10 cellular contexts compared by ENCODE assay signal in the genomic region with DNA sequence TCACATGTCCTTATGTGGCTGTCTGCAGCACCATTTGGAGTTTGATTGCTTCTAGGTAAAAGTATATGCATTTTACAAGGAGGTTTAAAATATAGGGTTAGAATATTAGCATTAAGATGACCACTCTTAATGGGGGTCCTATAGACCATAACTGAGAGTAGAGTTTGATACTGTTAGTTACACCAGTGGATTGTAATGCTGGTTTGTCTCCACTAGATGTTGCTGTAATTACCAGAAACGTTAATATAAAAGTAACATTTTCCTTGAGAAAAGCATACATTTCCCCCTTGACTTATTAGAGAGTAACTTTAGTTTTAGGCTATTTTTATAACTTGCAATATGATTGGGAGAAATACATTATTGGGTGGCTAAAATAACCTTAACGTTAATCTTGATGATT.
DNase-seq lines count a peak whose midpoint lies in the region; ATAC-seq, FAIRE-seq and TF ChIP-seq lines count a peak whose summit lies in the region.
"Had no signal": no experiment of that assay in that cellular context is flagged by ENCODE, and none has a peak within 500 bp of the region (broad histone marks: within the 10 kb centered on the region; RNA-seq: fewer than 3 reads in every experiment).

No MANE protein-coding gene starts in this region.

- peaks cover 3% of the 10 kb centered on the region; the same call in 1 of the 2 replicates for H3K4me1 ChIP-seq in DND-41 (ENCODE audit: insufficient read depth, low read length)
- H3K4me1 ChIP-seq in HCT116 (ENCODE audit: control insufficient read depth in 1 of 2, insufficient read depth in 2 of 2, low read length in 2 of 2) = no peaks in the 10 kb centered on the region
- peaks cover 0 to 6% (median 2%) of the 10 kb centered on the region in 4 donors for H3K4me1 ChIP-seq in liver (ENCODE audit: control insufficient read depth in 4 of 4, insufficient read depth in 4 of 4, low read length in 3 of 4)
- H3K4me1 ChIP-seq: gastroesophageal sphincter had no signal

- POLR2A ChIA-PET in HCT116 (lab: Charles Lee) = no interaction called here

- RAD21 ChIA-PET in HCT116 (lab: Charles Lee; ENCODE audit: low non-redundant PET in 1 of 2, low total read pairs in 2 of 2, uncharacterized antibody in 2 of 2, unreplicated experiment in 2 of 2) = no interaction called here

- no peaks in the 10 kb centered on the region for H3K27me3 ChIP-seq in DND-41 (ENCODE audit: insufficient read depth, low read length, poor library complexity)
- no peaks in the 10 kb centered on the region for H3K27me3 ChIP-seq in HCT116 (ENCODE audit: insufficient read depth, low read length)
- no peaks in the 10 kb centered on the region for H3K27me3 ChIP-seq in liver (ENCODE audit: control insufficient read depth in 4 of 4, insufficient read depth in 4 of 4, low read length in 3 of 4)
- H3K27me3 ChIP-seq: gastroesophageal sphincter had no signal

- no peak for TF ChIP-seq POLR2A in HCT116 (IDR thresholded peaks at IDR 0.05; ENCODE audit: borderline replicate concordance, extremely low read depth, insufficient read depth, insufficient read length)

- DNase-seq in DND-41 (no peak), HCT116 (ENCODE audit: low read depth, low spot score) (no peak), midbrain (lab: John Stamatoyannopoulos, UW) (no peak), KG1 (lab: John Stamatoyannopoulos, UW) (no peak)
- DNase-seq: activated CD4-positive, alpha-beta T cell treated with anti-CD3 and anti-CD28 coated beads for 1 hour; naive thymus-derived CD4-positive, alpha-beta T cell had no signal

- peak; percentile 52 for FAIRE-seq in TTC549 (lab: Jason Lieb, UNC)

- H3K79me2 ChIP-seq in DND-41 (ENCODE audit: insufficient read depth, low read length) (no peaks in the 10 kb centered on the region), HCT116 (ENCODE audit: insufficient read depth, low read length) (no peaks in the 10 kb centered on the region)

- H3K27ac ChIP-seq in DND-41 (ENCODE audit: low read length) = no peak overlapping the region
- H3K27ac ChIP-seq in HCT116 (ENCODE audit: low read depth, low read length) = no peak overlapping the region
- H3K27ac ChIP-seq in liver (ENCODE audit: low read depth in 1 of 2, low read length in 2 of 2) = no peak overlapping the region
- H3K27ac ChIP-seq: gastroesophageal sphincter had no signal

- ATAC-seq in DND-41 (ENCODE audit: insufficient read depth, low read depth) (no peak), HCT116 (no peak), HG03175 (IDR thresholded peaks at IDR 0.05; ENCODE audit: unreplicated experiment) (no peak)
- ATAC-seq: gastroesophageal sphincter; naive thymus-derived CD4-positive, alpha-beta T cell had no signal

- H3K9me3 ChIP-seq in DND-41 (ENCODE audit: insufficient read depth, low read length, severe bottlenecking) = peaks cover 6% of the 10 kb centered on the region
- no peaks in the 10 kb centered on the region for H3K9me3 ChIP-seq in HCT116 (ENCODE audit: control insufficient read depth in 1 of 2, insufficient read depth in 1 of 2, low read depth in 1 of 2, low read length in 2 of 2)
- no peaks in the 10 kb centered on the region for H3K9me3 ChIP-seq in liver (ENCODE audit: control insufficient read depth in 4 of 4, low read length in 3 of 4)
- H3K9me3 ChIP-seq: gastroesophageal sphincter had no signal

- H3K9me2 ChIP-seq in HCT116 (ENCODE audit: insufficient read depth) = no peaks in the 10 kb centered on the region

- intact Hi-C loops in HCT116 (cut with micrococcal nuclease) = loop anchor here (5.0 kb wide), 1 partner anchor 660 kb away; no protein-coding TSS in a partner anchor

- no TSS peak for BruUV-seq in HCT116 (replicated peaks; lab: Mats Ljungman, UMichigan)

- no peak overlapping the region for H3K4me2 ChIP-seq in DND-41 (ENCODE audit: insufficient read depth, low read length)
- no peak overlapping the region for H3K4me2 ChIP-seq in HCT116 (ENCODE audit: low read length)

- peak; percentile 50 for TF ChIP-seq CTCF in DND-41 (IDR thresholded peaks at IDR 0.05; ENCODE audit: borderline replicate concordance, extremely low read depth, low read length, poor library complexity, severe bottlenecking)
- peak in 2 of 3 experiments; percentile 39 to 45; a peak in 3 of 6 replicates for TF ChIP-seq CTCF in HCT116 (IDR thresholded peaks at IDR 0.05 in 2 of 3, conservative IDR thresholded peaks at IDR 0.05 in 1 of 3; ENCODE audit: borderline replicate concordance in 1 of 3, insufficient read depth in 1 of 3, low read depth in 2 of 3, low read length in 2 of 3)
- TF ChIP-seq CTCF in liver (IDR thresholded peaks at IDR 0.05; ENCODE audit: low read depth, low read length, missing input control) = peak; percentile 50

- no peak overlapping the region for H2AFZ ChIP-seq in DND-41 (ENCODE audit: low read depth, low read length)
- H2AFZ ChIP-seq in HCT116 (ENCODE audit: low read depth, low read length, poor library complexity, severe bottlenecking) = no peak overlapping the region

- no peak overlapping the region for H3K4me3 ChIP-seq in DND-41 (ENCODE audit: low read depth in 1 of 2, low read length in 2 of 2)
- no peak overlapping the region for H3K4me3 ChIP-seq in HCT116 (replicated peaks in 1 of 2; ENCODE audit: low read depth in 1 of 2, low read length in 2 of 2)
- no peak overlapping the region for H3K4me3 ChIP-seq in liver (ENCODE audit: low read depth in 1 of 3, low read length in 3 of 3)
- H3K4me3 ChIP-seq: gastroesophageal sphincter had no signal

- TF ChIP-seq RAD21 in HCT116 (IDR thresholded peaks at IDR 0.05; ENCODE audit: low read depth) (0 out of 2 replicates have a peak, but pooled peaks have one; percentile 8), liver (IDR thresholded peaks at IDR 0.05) (peak; percentile 28 to 66)

- H3K36me3 ChIP-seq in DND-41 (ENCODE audit: insufficient read depth, low read length) (no peaks in the 10 kb centered on the region), HCT116 (ENCODE audit: control insufficient read depth in 1 of 2, insufficient read depth in 2 of 2, low read length in 2 of 2) (no peaks in the 10 kb centered on the region), liver (ENCODE audit: control insufficient read depth in 4 of 4, insufficient read depth in 3 of 4, low read depth in 1 of 4, low read length in 3 of 4) (no peaks in the 10 kb centered on the region)
- H3K36me3 ChIP-seq: gastroesophageal sphincter had no signal

- H4K20me1 ChIP-seq in DND-41 (ENCODE audit: insufficient read depth, low read length) = no peaks in the 10 kb centered on the region
- no peaks in the 10 kb centered on the region for H4K20me1 ChIP-seq in HCT116 (ENCODE audit: insufficient read depth)

- whole genome bisulfite sequencing in liver = 15% methylated on average over 2 of the region's 2 CpGs

- H3K9ac ChIP-seq in DND-41 (ENCODE audit: low read depth, low read length) = no peak overlapping the region
- no peak overlapping the region for H3K9ac ChIP-seq in HCT116 (ENCODE audit: low read length)
- no peak overlapping the region for H3K9ac ChIP-seq in liver (ENCODE audit: low read depth in 1 of 2, low read length in 2 of 2)

- CTCF ChIA-PET in HCT116 (lab: Charles Lee) = no interaction called here

TF ChIP-seq in HCT116, 20 proteins besides CTCF, POLR2A, EP300 and RAD21 (continues in another document):
- TF ChIP-seq FOSL1 (IDR thresholded peaks at IDR 0.05; ENCODE audit: low read depth) (no peak), JUND (IDR thresholded peaks at IDR 0.05) (no peak)
- TF ChIP-seq, protein P1, sequence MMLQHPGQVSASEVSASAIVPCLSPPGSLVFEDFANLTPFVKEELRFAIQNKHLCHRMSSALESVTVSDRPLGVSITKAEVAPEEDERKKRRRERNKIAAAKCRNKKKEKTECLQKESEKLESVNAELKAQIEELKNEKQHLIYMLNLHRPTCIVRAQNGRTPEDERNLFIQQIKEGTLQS (IDR thresholded peaks at IDR 0.05) = no peak
- TF ChIP-seq, protein P2, sequence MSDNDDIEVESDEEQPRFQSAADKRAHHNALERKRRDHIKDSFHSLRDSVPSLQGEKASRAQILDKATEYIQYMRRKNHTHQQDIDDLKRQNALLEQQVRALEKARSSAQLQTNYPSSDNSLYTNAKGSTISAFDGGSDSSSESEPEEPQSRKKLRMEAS (IDR thresholded peaks at IDR 0.05) = no peak

TF ChIP-seq in liver, 16 proteins besides CTCF, POLR2A, EP300 and RAD21 (continues in another document):
- no peak for TF ChIP-seq SP1 (IDR thresholded peaks at IDR 0.05)
- no peak for TF ChIP-seq TAF1 (conservative IDR thresholded peaks at IDR 0.05)
- TF ChIP-seq GABPA (IDR thresholded peaks at IDR 0.05 in 1 of 2, conservative IDR thresholded peaks at IDR 0.05 in 1 of 2) = no peak
- TF ChIP-seq, protein P1 (IDR thresholded peaks at IDR 0.05) = no peak
- TF ChIP-seq EGR1 (IDR thresholded peaks at IDR 0.05; ENCODE audit: low read depth in 2 of 2) = no peak
- TF ChIP-seq, protein P2 (IDR thresholded peaks at IDR 0.05) = no peak
- TF ChIP-seq HNF4G (IDR thresholded peaks at IDR 0.05) = no peak
- TF ChIP-seq RXRA (IDR thresholded peaks at IDR 0.05) = no peak
- TF ChIP-seq, protein P3, sequence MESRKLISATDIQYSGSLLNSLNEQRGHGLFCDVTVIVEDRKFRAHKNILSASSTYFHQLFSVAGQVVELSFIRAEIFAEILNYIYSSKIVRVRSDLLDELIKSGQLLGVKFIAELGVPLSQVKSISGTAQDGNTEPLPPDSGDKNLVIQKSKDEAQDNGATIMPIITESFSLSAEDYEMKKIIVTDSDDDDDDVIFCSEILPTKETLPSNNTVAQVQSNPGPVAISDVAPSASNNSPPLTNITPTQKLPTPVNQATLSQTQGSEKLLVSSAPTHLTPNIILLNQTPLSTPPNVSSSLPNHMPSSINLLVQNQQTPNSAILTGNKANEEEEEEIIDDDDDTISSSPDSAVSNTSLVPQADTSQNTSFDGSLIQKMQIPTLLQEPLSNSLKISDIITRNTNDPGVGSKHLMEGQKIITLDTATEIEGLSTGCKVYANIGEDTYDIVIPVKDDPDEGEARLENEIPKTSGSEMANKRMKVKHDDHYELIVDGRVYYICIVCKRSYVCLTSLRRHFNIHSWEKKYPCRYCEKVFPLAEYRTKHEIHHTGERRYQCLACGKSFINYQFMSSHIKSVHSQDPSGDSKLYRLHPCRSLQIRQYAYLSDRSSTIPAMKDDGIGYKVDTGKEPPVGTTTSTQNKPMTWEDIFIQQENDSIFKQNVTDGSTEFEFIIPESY (IDR thresholded peaks at IDR 0.05) = no peak
- TF ChIP-seq FOXA2 (IDR thresholded peaks at IDR 0.05) = no peak
- no peak for TF ChIP-seq JUND (IDR thresholded peaks at IDR 0.05)
- TF ChIP-seq FOXA1 (IDR thresholded peaks at IDR 0.05) = no peak
- TF ChIP-seq HNF4A (conservative IDR thresholded peaks at IDR 0.05) = no peak
- TF ChIP-seq NR2F2 (IDR thresholded peaks at IDR 0.05) = no peak
- no peak for TF ChIP-seq YY1 (IDR thresholded peaks at IDR 0.05)
